22 cellular contexts compared by ENCODE assay signal in genomic region chr22:23175817-23176644, GRCh38. TPM values are rescaled to one million over a fixed set of nuclear protein-coding genes. Genes with fewer than 3 reads are reported as not detected.
DNase-seq lines count a peak whose midpoint lies in the region; ATAC-seq and TF ChIP-seq lines count a peak whose summit lies in the region.
"Had no signal": no experiment of that assay in that cellular context is flagged by ENCODE, and none has a peak within 500 bp of the region (broad histone marks: within the 10 kb centered on the region; RNA-seq: fewer than 3 reads in every experiment).

No MANE protein-coding gene starts in this region.

- no peaks in the 10 kb centered on the region for H3K79me2 ChIP-seq in smooth muscle cell (ENCODE audit: low read depth)

- peak; percentile 8 for DNase-seq in DMS53 (lab: John Stamatoyannopoulos, UW)
- DNase-seq in DMS53 treated with DMSO at 0.1 percent for 48 hours (lab: John Stamatoyannopoulos, UW; ENCODE audit: unreplicated experiment): no peak
- DNase-seq in DMS 273 treated with DMSO at 0.1 percent for 48 hours (lab: John Stamatoyannopoulos, UW): peak; percentile 60
- peak; percentile 84 to 96 for DNase-seq in NCI-H524 (lab: John Stamatoyannopoulos, UW)
- peak in 1 of 2 donors; percentile 27 for DNase-seq in central memory CD8-positive, alpha-beta T cell (ENCODE audit: low spot score in 2 of 2)
- no peak for DNase-seq in esophagus muscularis mucosa (ENCODE audit: extremely low spot score)
- no peak for DNase-seq in superior temporal gyrus (ENCODE audit: extremely low spot score)
- DNase-seq in smooth muscle cell (lab: John Stamatoyannopoulos, UW; ENCODE audit: unreplicated experiment): no peak
- DNase-seq: activated gamma-delta T cell treated with Interleukin-2 at 50 U/mL for 16 hours; BE2C; DMS153; hippocampal formation; kidney; NCI-H146; NCI-H510A treated with DMSO at 0.1 percent for 48 hours; retina; SK-N-SH; stimulated activated CD4-positive, alpha-beta T cell treated with anti-CD3 and anti-CD28 coated beads, Interleukin-15, amount 100 ng/mL, for 24 hours; upper lobe of left lung had no signal

- WGBS in esophagus muscularis mucosa: 94% methylated on average over 10 of the region's 10 CpGs
- WGBS in smooth muscle cell (ENCODE audit: low lambda C conversion rate): 90% methylated on average over 10 of the region's 10 CpGs

- H3K9me3 Mint-ChIP-seq in central memory CD8-positive, alpha-beta T cell: no peaks in the 10 kb centered on the region

- intact Hi-C loops in esophagus muscularis mucosa (cut with DNase I): loop anchor here (5.0 kb wide), 1 partner anchor 211 kb away; no protein-coding TSS in a partner anchor

- no peak overlapping the region for H3K4me2 ChIP-seq in smooth muscle cell
- H3K4me2 ChIP-seq: SK-N-SH had no signal

- H3K27ac Mint-ChIP-seq in central memory CD8-positive, alpha-beta T cell (ENCODE audit: low read depth): peak overlapping the region; percentile 72

- no peaks in the 10 kb centered on the region for H4K20me1 ChIP-seq in smooth muscle cell (ENCODE audit: low read depth)

- H3K36me3 Mint-ChIP-seq in central memory CD8-positive, alpha-beta T cell (ENCODE audit: insufficient read depth): peaks cover 18% of the 10 kb centered on the region
- H3K36me3 Mint-ChIP-seq: memory B cell had no signal

- no peak overlapping the region for H3K4me3 ChIP-seq in esophagus muscularis mucosa
- H3K4me3 ChIP-seq in smooth muscle cell: no peak overlapping the region
- H3K4me3 ChIP-seq: upper lobe of left lung had no signal

- H3K4me3 Mint-ChIP-seq in central memory CD8-positive, alpha-beta T cell: peak overlapping the region; percentile 60
- H3K4me3 Mint-ChIP-seq: memory B cell had no signal

- H3K36me3 ChIP-seq in esophagus muscularis mucosa (no peaks in the 10 kb centered on the region), smooth muscle cell (ENCODE audit: low read depth) (no peaks in the 10 kb centered on the region)
- H3K36me3 ChIP-seq: BE2C, upper lobe of left lung had no signal

- H3K4me1 ChIP-seq in esophagus muscularis mucosa: peaks cover 11 to 29% (median 27%) of the 10 kb centered on the region in 4 donors
- no peaks in the 10 kb centered on the region for H3K4me1 ChIP-seq in smooth muscle cell (ENCODE audit: low read depth)
- H3K4me1 ChIP-seq: BE2C had no signal

- H3K9ac ChIP-seq in smooth muscle cell (ENCODE audit: low read depth): no peak overlapping the region
- H3K9ac ChIP-seq: SK-N-SH had no signal

- no peaks in the 10 kb centered on the region for H3K27me3 ChIP-seq in esophagus muscularis mucosa
- H3K27me3 ChIP-seq in smooth muscle cell (ENCODE audit: low read depth): no peaks in the 10 kb centered on the region
- H3K27me3 ChIP-seq: BE2C, upper lobe of left lung had no signal

- no peaks in the 10 kb centered on the region for H3K27me3 Mint-ChIP-seq in central memory CD8-positive, alpha-beta T cell
- H3K27me3 Mint-ChIP-seq: memory B cell had no signal

- TF ChIP-seq EP300 in esophagus muscularis mucosa (IDR thresholded peaks at IDR 0.05): no peak

- no peak for ATAC-seq in central memory CD8-positive, alpha-beta T cell (replicated peaks; ENCODE audit: extremely low read depth, poor library complexity, severe bottlenecking)

- H3K4me1 Mint-ChIP-seq in central memory CD8-positive, alpha-beta T cell: peaks cover 45% of the 10 kb centered on the region

- H2AFZ ChIP-seq in smooth muscle cell (ENCODE audit: low read depth): no peak overlapping the region

- H3K27ac ChIP-seq in esophagus muscularis mucosa (replicated peaks in 1 of 4) (no peak overlapping the region), smooth muscle cell (ENCODE audit: low read depth) (no peak overlapping the region)
- H3K27ac ChIP-seq: 22Rv1, upper lobe of left lung had no signal

- H3F3A ChIP-seq in smooth muscle cell (ENCODE audit: low read depth): peaks cover 2% of the 10 kb centered on the region

- TF ChIP-seq CTCF in esophagus muscularis mucosa (IDR thresholded peaks at IDR 0.05): no peak
- no peak for TF ChIP-seq CTCF in smooth muscle cell (IDR thresholded peaks at IDR 0.05; ENCODE audit: borderline replicate concordance, insufficient read depth, poor library complexity, severe bottlenecking)

- TF ChIP-seq POLR2A in esophagus muscularis mucosa (IDR thresholded peaks at IDR 0.05; ENCODE audit: low read depth): no peak

- H3K9me3 ChIP-seq in esophagus muscularis mucosa (peaks cover 0 to 9% (median 4%) of the 10 kb centered on the region in 4 donors), smooth muscle cell (replicated peaks; ENCODE audit: low read depth) (peaks cover 4% of the 10 kb centered on the region)
- H3K9me3 ChIP-seq: SK-N-SH had no signal

RNA-seq across cellular contexts. Expression of gene BCR, which starts 4.3 kb away (rescaled TPM):
- total RNA-seq in esophagus muscularis mucosa (10 to 100 TPM; 35.7 to 58.5 (median 48.0) TPM), smooth muscle cell (11.1 and 15.4 TPM in 2 replicates)
- 13.4 and 15.0 TPM in 2 replicates for polyA plus RNA-seq in smooth muscle cell

RNA-seq across cellular contexts. Expression of gene RAB36, which starts 30.8 kb away (rescaled TPM):
- total RNA-seq in esophagus muscularis mucosa: 10 to 100 TPM in 1 of 4 donors, 1 to 10 TPM in 3; 5.0 to 10.8 (median 8.2) TPM
- 1.1 and 1.9 TPM in 2 replicates for total RNA-seq in smooth muscle cell
- polyA plus RNA-seq in smooth muscle cell: 2.0 and 4.1 TPM in 2 replicates

RNA-seq across cellular contexts. Expression of gene RSPH14, which starts 34.2 kb away (rescaled TPM):
- total RNA-seq in esophagus muscularis mucosa (under 1 TPM in 2 of 4 donors, not detected in 2; 0.33 to 0.80 TPM), smooth muscle cell (not detected in 2 replicates)
- polyA plus RNA-seq in smooth muscle cell: 0.32 and 0.48 TPM in 2 replicates
- total RNA-seq: astrocyte had no signal

Comparison
In these comparisons a context has a peak if more than half of its experiments do, and no peak if none do; other contexts are left out.
1. DNase-seq: peak in DMS53 (single experiment), DMS 273 treated with DMSO at 0.1 percent for 48 hours (single experiment) and NCI-H524 (2 of 2); none in DMS53 treated with DMSO at 0.1 percent for 48 hours (single experiment), esophagus muscularis mucosa (single experiment), superior temporal gyrus (single experiment) and smooth muscle cell (single experiment).